ENCODE assay signal across 1 cellular context in genomic region chr10:70666960-70667798, GRCh38.
TF ChIP-seq lines count a peak whose summit lies in the region.

No MANE protein-coding gene starts in this region.

TF ChIP-seq in K562, 482 proteins besides CTCF, POLR2A, EP300 and RAD21 (continued from another document and continues in another):
- TF ChIP-seq ZBTB11 (CRISPR knock-in tag; IDR thresholded peaks at IDR 0.05) (peak in 1 of 3 experiments; percentile 84; a peak in 2 of 6 replicates), CCNT2 (IDR thresholded peaks at IDR 0.05; ENCODE audit: borderline replicate concordance, extremely low read depth, insufficient read length, low read depth, low read length) (peak; percentile 97), CREB3 (tag; conservative IDR thresholded peaks at IDR 0.05; ENCODE audit: low read depth) (peak; percentile 95; the same call in 1 of the 2 replicates), SPI1 (IDR thresholded peaks at IDR 0.05; ENCODE audit: borderline replicate concordance, low read depth, low read length) (no peak), ZNF408 (CRISPR knock-in tag; IDR thresholded peaks at IDR 0.05; ENCODE audit: low read depth) (no peak), ZBTB7A (IDR thresholded peaks at IDR 0.05; ENCODE audit: borderline replicate concordance, control insufficient read depth, low read depth, low read length) (no peak), NCOA2 (IDR thresholded peaks at IDR 0.05; ENCODE audit: partially characterized antibody in 2 of 2) (no peak), SLC30A9 (CRISPR knock-in tag; IDR thresholded peaks at IDR 0.05) (no peak), ZNF75A (CRISPR knock-in tag; IDR thresholded peaks at IDR 0.05) (peak; percentile 70; the same call in 1 of the 2 replicates), LEF1 (IDR thresholded peaks at IDR 0.05) (peak; percentile 98), ZBTB8A (IDR thresholded peaks at IDR 0.05; ENCODE audit: partially characterized antibody) (no peak), MECOM (CRISPR knock-in tag; IDR thresholded peaks at IDR 0.05) (0 out of 2 replicates have a peak, but pooled peaks have one; percentile 67), FUS (optimal IDR thresholded peaks at IDR 0.05; ENCODE audit: low read depth, low read length) (no peak), NELFE (IDR thresholded peaks at IDR 0.05; ENCODE audit: insufficient read depth, insufficient read length) (no peak), SAFB (IDR thresholded peaks at IDR 0.05; ENCODE audit: borderline replicate concordance, low read depth, low read length) (no peak), ZNF143 (CRISPR knock-in tag; IDR thresholded peaks at IDR 0.05) (no peak; the same call in 1 of the 2 replicates), ZFX (CRISPR knock-in tag; IDR thresholded peaks at IDR 0.05) (no peak; the same call in 1 of the 2 replicates), ZNF551 (CRISPR knock-in tag; IDR thresholded peaks at IDR 0.05) (no peak), CBX2 (IDR thresholded peaks at IDR 0.05; ENCODE audit: insufficient read depth, low read length, poor library complexity, severe bottlenecking) (no peak), CHD7 (IDR thresholded peaks at IDR 0.05; ENCODE audit: low read depth, low read length) (no peak), ZMIZ1 (IDR thresholded peaks at IDR 0.05; ENCODE audit: low read depth in 2 of 2, low read length in 2 of 2) (peak in 1 of 2 experiments; percentile 72; a peak in 1 of 4 replicates), ARNT (IDR thresholded peaks at IDR 0.05) (peak; percentile 98 to 99), NFE2L1 (tag; IDR thresholded peaks at IDR 0.05; ENCODE audit: borderline replicate concordance, low read depth) (no peak; the same call in 1 of the 2 replicates)
- TF ChIP-seq, protein P1, sequence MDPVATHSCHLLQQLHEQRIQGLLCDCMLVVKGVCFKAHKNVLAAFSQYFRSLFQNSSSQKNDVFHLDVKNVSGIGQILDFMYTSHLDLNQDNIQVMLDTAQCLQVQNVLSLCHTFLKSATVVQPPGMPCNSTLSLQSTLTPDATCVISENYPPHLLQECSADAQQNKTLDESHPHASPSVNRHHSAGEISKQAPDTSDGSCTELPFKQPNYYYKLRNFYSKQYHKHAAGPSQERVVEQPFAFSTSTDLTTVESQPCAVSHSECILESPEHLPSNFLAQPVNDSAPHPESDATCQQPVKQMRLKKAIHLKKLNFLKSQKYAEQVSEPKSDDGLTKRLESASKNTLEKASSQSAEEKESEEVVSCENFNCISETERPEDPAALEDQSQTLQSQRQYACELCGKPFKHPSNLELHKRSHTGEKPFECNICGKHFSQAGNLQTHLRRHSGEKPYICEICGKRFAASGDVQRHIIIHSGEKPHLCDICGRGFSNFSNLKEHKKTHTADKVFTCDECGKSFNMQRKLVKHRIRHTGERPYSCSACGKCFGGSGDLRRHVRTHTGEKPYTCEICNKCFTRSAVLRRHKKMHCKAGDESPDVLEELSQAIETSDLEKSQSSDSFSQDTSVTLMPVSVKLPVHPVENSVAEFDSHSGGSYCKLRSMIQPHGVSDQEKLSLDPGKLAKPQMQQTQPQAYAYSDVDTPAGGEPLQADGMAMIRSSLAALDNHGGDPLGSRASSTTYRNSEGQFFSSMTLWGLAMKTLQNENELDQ (CRISPR knock-in tag; IDR thresholded peaks at IDR 0.05; ENCODE audit: borderline replicate concordance) = 0 out of 2 replicates have a peak, but pooled peaks have one; percentile 67
- TF ChIP-seq, protein P2, sequence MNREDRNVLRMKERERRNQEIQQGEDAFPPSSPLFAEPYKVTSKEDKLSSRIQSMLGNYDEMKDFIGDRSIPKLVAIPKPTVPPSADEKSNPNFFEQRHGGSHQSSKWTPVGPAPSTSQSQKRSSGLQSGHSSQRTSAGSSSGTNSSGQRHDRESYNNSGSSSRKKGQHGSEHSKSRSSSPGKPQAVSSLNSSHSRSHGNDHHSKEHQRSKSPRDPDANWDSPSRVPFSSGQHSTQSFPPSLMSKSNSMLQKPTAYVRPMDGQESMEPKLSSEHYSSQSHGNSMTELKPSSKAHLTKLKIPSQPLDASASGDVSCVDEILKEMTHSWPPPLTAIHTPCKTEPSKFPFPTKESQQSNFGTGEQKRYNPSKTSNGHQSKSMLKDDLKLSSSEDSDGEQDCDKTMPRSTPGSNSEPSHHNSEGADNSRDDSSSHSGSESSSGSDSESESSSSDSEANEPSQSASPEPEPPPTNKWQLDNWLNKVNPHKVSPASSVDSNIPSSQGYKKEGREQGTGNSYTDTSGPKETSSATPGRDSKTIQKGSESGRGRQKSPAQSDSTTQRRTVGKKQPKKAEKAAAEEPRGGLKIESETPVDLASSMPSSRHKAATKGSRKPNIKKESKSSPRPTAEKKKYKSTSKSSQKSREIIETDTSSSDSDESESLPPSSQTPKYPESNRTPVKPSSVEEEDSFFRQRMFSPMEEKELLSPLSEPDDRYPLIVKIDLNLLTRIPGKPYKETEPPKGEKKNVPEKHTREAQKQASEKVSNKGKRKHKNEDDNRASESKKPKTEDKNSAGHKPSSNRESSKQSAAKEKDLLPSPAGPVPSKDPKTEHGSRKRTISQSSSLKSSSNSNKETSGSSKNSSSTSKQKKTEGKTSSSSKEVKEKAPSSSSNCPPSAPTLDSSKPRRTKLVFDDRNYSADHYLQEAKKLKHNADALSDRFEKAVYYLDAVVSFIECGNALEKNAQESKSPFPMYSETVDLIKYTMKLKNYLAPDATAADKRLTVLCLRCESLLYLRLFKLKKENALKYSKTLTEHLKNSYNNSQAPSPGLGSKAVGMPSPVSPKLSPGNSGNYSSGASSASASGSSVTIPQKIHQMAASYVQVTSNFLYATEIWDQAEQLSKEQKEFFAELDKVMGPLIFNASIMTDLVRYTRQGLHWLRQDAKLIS (CRISPR knock-in tag; IDR thresholded peaks at IDR 0.05) = peak; percentile 37; the same call in 1 of the 2 replicates
